In genomic region chr6:112013051-112013450, GRCh38 we compare ENCODE assay signal across 13 cellular contexts. TPM values are rescaled to one million over a fixed set of nuclear protein-coding genes. Genes with fewer than 3 reads are reported as not detected.
A peak's percentile ranks its signal among the peaks of the same experiment; 100 is the strongest.
DNase-seq lines count a peak whose midpoint lies in the region; ATAC-seq and TF ChIP-seq lines count a peak whose summit lies in the region.
"Had no signal": no experiment of that assay in that cellular context is flagged by ENCODE, and none has a peak within 500 bp of the region (broad histone marks: within the 10 kb centered on the region; RNA-seq: fewer than 3 reads in every experiment).

No MANE protein-coding gene starts in this region.

- no peaks in the 10 kb centered on the region for H3K79me2 ChIP-seq in osteoblast (ENCODE audit: insufficient read depth, low read length)

- H3K36me3 ChIP-seq in osteoblast (ENCODE audit: insufficient read depth, low read length) = no peaks in the 10 kb centered on the region

- no peaks in the 10 kb centered on the region for H4K20me1 ChIP-seq in osteoblast (ENCODE audit: insufficient read depth, low read length)

- H3K36me3 Mint-ChIP-seq in activated naive CD8-positive, alpha-beta T cell treated with anti-CD3 and anti-CD28 coated beads, Interleukin-2, amount 50 U/mL, for 24 hours (ENCODE audit: low read depth) = no peaks in the 10 kb centered on the region
- no peaks in the 10 kb centered on the region for H3K36me3 Mint-ChIP-seq in activated T-cell treated with anti-CD3 and anti-CD28 coated beads, Interleukin-2, amount 50 U/mL, for 72 hours (ENCODE audit: insufficient read depth in 2 of 2)
- H3K36me3 Mint-ChIP-seq: CD14-positive monocyte; CD8-positive, alpha-beta T cell had no signal

- H2AFZ ChIP-seq in osteoblast (ENCODE audit: low read length) = no peak overlapping the region

- no peaks in the 10 kb centered on the region for H3K9me3 ChIP-seq in osteoblast (ENCODE audit: low read depth, low read length)
- H3K9me3 ChIP-seq: A549, Caco-2 had no signal

- no peaks in the 10 kb centered on the region for H3K9me3 Mint-ChIP-seq in activated naive CD8-positive, alpha-beta T cell treated with anti-CD3 and anti-CD28 coated beads, Interleukin-2, amount 50 U/mL, for 24 hours
- H3K9me3 Mint-ChIP-seq in activated T-cell treated with anti-CD3 and anti-CD28 coated beads, Interleukin-2, amount 50 U/mL, for 72 hours = no peaks in the 10 kb centered on the region
- H3K9me3 Mint-ChIP-seq: CD14-positive monocyte; CD8-positive, alpha-beta T cell had no signal

- no peaks in the 10 kb centered on the region for H3K27me3 ChIP-seq in osteoblast (ENCODE audit: insufficient read depth, low read length)

- no peak for ATAC-seq in activated naive CD8-positive, alpha-beta T cell treated with anti-CD3 and anti-CD28 coated beads, Interleukin-2, amount 50 U/mL, for 24 hours
- ATAC-seq in activated T-cell treated with anti-CD3 and anti-CD28 coated beads, Interleukin-2, amount 50 U/mL, for 72 hours (replicated peaks in 1 of 2) = no peak
- ATAC-seq: A549; CD8-positive, alpha-beta T cell; HCT116 had no signal

- peaks cover 70% of the 10 kb centered on the region for H3K4me1 Mint-ChIP-seq in activated naive CD8-positive, alpha-beta T cell treated with anti-CD3 and anti-CD28 coated beads, Interleukin-2, amount 50 U/mL, for 24 hours
- H3K4me1 Mint-ChIP-seq in activated T-cell treated with anti-CD3 and anti-CD28 coated beads, Interleukin-2, amount 50 U/mL, for 72 hours (ENCODE audit: low read depth) = peaks cover 70% of the 10 kb centered on the region

- H3K4me3 ChIP-seq in osteoblast (ENCODE audit: insufficient read depth, low read length) = no peak overlapping the region
- H3K4me3 ChIP-seq: A549 had no signal

- H3K4me1 ChIP-seq in osteoblast (ENCODE audit: insufficient read depth, low read length) = peaks cover 39% of the 10 kb centered on the region
- H3K4me1 ChIP-seq: A549, Caco-2 had no signal

- H3K27ac ChIP-seq in osteoblast (ENCODE audit: low read depth, low read length) = peak overlapping the region; percentile 2
- H3K27ac ChIP-seq: A549 had no signal

- DNase-seq in EH (ENCODE audit: low read depth) (peak; percentile 47), ELR (ENCODE audit: low read depth) (peak; percentile 31), osteoblast (ENCODE audit: insufficient read length, low spot score, missing footprints) (peak; percentile 36), GM10266 (ENCODE audit: extremely low spot score) (no peak)
- DNase-seq in activated naive CD8-positive, alpha-beta T cell treated with anti-CD3 and anti-CD28 coated beads, Interleukin-2, amount 50 U/mL, for 24 hours = no peak
- DNase-seq in activated T-cell treated with anti-CD3 and anti-CD28 coated beads, Interleukin-2, amount 50 U/mL, for 72 hours = no peak
- DNase-seq: Caco-2; CD8-positive, alpha-beta T cell; DMS53; KBM-7 had no signal

- H3K4me2 ChIP-seq in osteoblast (ENCODE audit: insufficient read depth, low read length) = no peak overlapping the region
- H3K4me2 ChIP-seq: A549 had no signal

- no peak overlapping the region for H3K4me3 Mint-ChIP-seq in activated naive CD8-positive, alpha-beta T cell treated with anti-CD3 and anti-CD28 coated beads, Interleukin-2, amount 50 U/mL, for 24 hours
- H3K4me3 Mint-ChIP-seq in activated T-cell treated with anti-CD3 and anti-CD28 coated beads, Interleukin-2, amount 50 U/mL, for 72 hours = no peak overlapping the region
- H3K4me3 Mint-ChIP-seq: CD14-positive monocyte; CD8-positive, alpha-beta T cell had no signal

- TF ChIP-seq CTCF in osteoblast (IDR thresholded peaks at IDR 0.05; ENCODE audit: extremely low read depth, low read depth, low read length) (no peak), GM10266 (IDR thresholded peaks at IDR 0.05; ENCODE audit: control insufficient read depth, insufficient read depth, low read depth, missing control alignments) (no peak)

- H3K27ac Mint-ChIP-seq in activated naive CD8-positive, alpha-beta T cell treated with anti-CD3 and anti-CD28 coated beads, Interleukin-2, amount 50 U/mL, for 24 hours = peak overlapping the region; percentile 3
- H3K27ac Mint-ChIP-seq in activated T-cell treated with anti-CD3 and anti-CD28 coated beads, Interleukin-2, amount 50 U/mL, for 72 hours = no peak overlapping the region
- H3K27ac Mint-ChIP-seq: CD14-positive monocyte; CD8-positive, alpha-beta T cell had no signal

- no peaks in the 10 kb centered on the region for H3K27me3 Mint-ChIP-seq in activated naive CD8-positive, alpha-beta T cell treated with anti-CD3 and anti-CD28 coated beads, Interleukin-2, amount 50 U/mL, for 24 hours
- H3K27me3 Mint-ChIP-seq in activated T-cell treated with anti-CD3 and anti-CD28 coated beads, Interleukin-2, amount 50 U/mL, for 72 hours (ENCODE audit: low read depth) = no peaks in the 10 kb centered on the region

RNA-seq across cellular contexts. Expression of gene CCN6, which starts 40.9 kb away (rescaled TPM):
- total RNA-seq in osteoblast = 6.8 and 6.9 TPM in 2 replicates
- under 1 TPM; 0.25 to 0.74 TPM for total RNA-seq in activated T-cell treated with anti-CD3 and anti-CD28 coated beads, Interleukin-2, amount 50 U/mL, for 72 hours
- total RNA-seq: Caco-2; CD8-positive, alpha-beta T cell had no signal

Comparison
In these comparisons a context has a peak if more than half of its experiments do, and no peak if none do; other contexts are left out.
1. DNase-seq: peak in EH (single experiment), ELR (single experiment) and osteoblast (single experiment); none in activated naive CD8-positive, alpha-beta T cell treated with anti-CD3 and anti-CD28 coated beads, Interleukin-2, amount 50 U/mL, for 24 hours (single experiment), activated T-cell treated with anti-CD3 and anti-CD28 coated beads, Interleukin-2, amount 50 U/mL, for 72 hours (0 of 2) and GM10266 (single experiment).